Comparison of ENCODE assay signal across 7 cellular contexts in the genomic region with DNA sequence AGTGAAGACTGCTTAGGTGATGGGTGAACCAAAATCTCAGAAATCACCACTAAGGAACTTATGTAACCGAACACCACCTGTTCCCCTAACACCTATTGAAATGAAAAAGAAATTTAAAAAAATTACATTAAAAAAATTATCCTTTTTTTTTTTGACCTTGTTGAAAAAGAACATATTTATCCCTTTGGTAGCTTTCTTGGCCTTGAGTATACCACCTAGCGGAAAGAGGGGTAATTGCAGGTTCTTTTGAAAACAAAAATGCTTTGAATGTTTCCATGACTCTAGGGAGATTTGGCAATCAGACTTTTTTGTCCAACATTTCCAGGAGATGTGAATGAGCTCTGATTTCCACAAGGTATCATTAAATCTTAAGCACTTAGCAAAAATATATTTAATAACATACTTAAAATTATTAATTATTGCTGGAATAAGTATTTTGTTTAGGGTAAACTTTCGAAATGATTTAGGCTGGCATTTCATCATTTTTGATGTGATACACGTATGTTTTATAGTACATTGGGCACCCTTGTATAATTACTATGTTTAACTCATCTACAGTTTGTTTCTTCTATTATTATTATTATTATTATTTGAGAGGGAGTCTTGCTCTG. TPM values are rescaled to one million over a fixed set of nuclear protein-coding genes. Genes with fewer than 3 reads are reported as not detected.
A peak's percentile ranks its signal among the peaks of the same experiment; 100 is the strongest.
DNase-seq lines count a peak whose midpoint lies in the region; ATAC-seq, FAIRE-seq and TF ChIP-seq lines count a peak whose summit lies in the region.

No MANE protein-coding gene starts in this region.

- H4K20me1 ChIP-seq in GM12878 (ENCODE audit: control insufficient read depth, insufficient read depth), result no peaks in the 10 kb centered on the region

- RAD21 ChIA-PET in GM12878 (lab: Charles Lee; ENCODE audit: unreplicated experiment), result interaction anchor here (0.7 to 5.0 kb wide), 12 partner anchors 12 to 338 kb away, joined by 3 to 20 read pairs (median 4); partner anchors contain the start of gene GPR141

- H3K4me3 ChIP-seq in GM12878 (no peak overlapping the region), lower lobe of right lung (no peak overlapping the region)

- no TSS peak for BruUV-seq in GM12878 (replicated peaks; lab: Mats Ljungman, UMichigan)

- DNase-seq in M059J (ENCODE audit: low read depth) (peak; percentile 43), GM12878 (ENCODE audit: low read depth, low spot score) (no peak), lower lobe of right lung (no peak), NCI-H187 treated with DMSO at 0.1 percent for 48 hours (lab: John Stamatoyannopoulos, UW) (no peak)

- H3K27ac ChIP-seq in GM12878 (ENCODE audit: control insufficient read depth, insufficient read depth), result no peak overlapping the region
- no peak overlapping the region for H3K27ac ChIP-seq in lower lobe of right lung

- ATAC-seq in GM12878 (peak; percentile 58; the same call in 1 of the 3 replicates), lower lobe of right lung (peak in 1 of 2 donors; percentile 61), HG02571 (IDR thresholded peaks at IDR 0.05; ENCODE audit: unreplicated experiment) (no peak), GM19452 (IDR thresholded peaks at IDR 0.05; ENCODE audit: unreplicated experiment) (no peak)

- in situ Hi-C loops in GM12878 (cut with MboI), result no loop called here

- intact Hi-C loops in GM12878 (cut with micrococcal nuclease; ENCODE audit: unreplicated experiment), result loop anchor here (5.0 to 10.0 kb wide), 2 partner anchors 143 to 261 kb away; no protein-coding TSS in a partner anchor
- intact Hi-C loops in lower lobe of right lung (cut with DNase I), result no loop called here

- H3K9ac ChIP-seq in GM12878 (ENCODE audit: control insufficient read depth, insufficient read depth, low read length), result no peak overlapping the region

- no peak for TF ChIP-seq POLR2A in GM12878 (IDR thresholded peaks at IDR 0.05; ENCODE audit: low read depth, low read length)

- peak; percentile 55 to 72 (median 62) for TF ChIP-seq CTCF in GM12878 (IDR thresholded peaks at IDR 0.05 in 2 of 3, conservative IDR thresholded peaks at IDR 0.05 in 1 of 3; ENCODE audit: control insufficient read depth in 2 of 3, extremely low read depth in 1 of 3, insufficient read depth in 1 of 3, low read depth in 3 of 3, low read length in 3 of 3)
- peak; percentile 78 for TF ChIP-seq CTCF in lower lobe of right lung (IDR thresholded peaks at IDR 0.05)

- H3K79me2 ChIP-seq in GM12878 (ENCODE audit: control insufficient read depth, insufficient read depth, low read length), result no peaks in the 10 kb centered on the region

- CTCF ChIA-PET in GM12878 (lab: Yijun Ruan, JAX), result interaction anchor here (0.6 to 6.5 kb wide), 49 partner anchors 9 to 1724 kb away, joined by 3 to 77 read pairs (median 3); partner anchors contain the start of gene ELMO1

- FAIRE-seq in G401.6 (lab: Jason Lieb, UNC) (peak; percentile 93), GM12878 (lab: Jason Lieb, UNC) (peak; percentile 72)

- peak; percentile 57 for TF ChIP-seq RAD21 in GM12878 (IDR thresholded peaks at IDR 0.05; ENCODE audit: insufficient read depth, low read depth, low read length)

- SMC1A ChIA-PET in GM12878 (lab: Charles Lee; ENCODE audit: uncharacterized antibody, unreplicated experiment), result interaction anchor here (0.6 to 3.5 kb wide), 24 partner anchors 10 to 1019 kb away, joined by 3 to 21 read pairs (median 4); no protein-coding TSS in a partner anchor

- H3K9me3 ChIP-seq in GM12878 (replicated peaks; ENCODE audit: control insufficient read depth, insufficient read depth, low read length), result no peaks in the 10 kb centered on the region; the same call in 2 of the 3 replicates
- no peaks in the 10 kb centered on the region for H3K9me3 ChIP-seq in lower lobe of right lung

- no peaks in the 10 kb centered on the region for H3K36me3 ChIP-seq in GM12878 (ENCODE audit: control insufficient read depth in 2 of 2, insufficient read depth in 2 of 2, low read length in 1 of 2)
- H3K36me3 ChIP-seq in lower lobe of right lung, result no peaks in the 10 kb centered on the region

- H3K4me1 ChIP-seq in GM12878 (ENCODE audit: control insufficient read depth, insufficient read depth, low read length) (peaks cover 8% of the 10 kb centered on the region; the same call in 1 of the 2 replicates), lower lobe of right lung (no peaks in the 10 kb centered on the region)

- POLR2A ChIA-PET in GM12878 (lab: Charles Lee), result interaction anchor here (0.6 kb wide), 1 partner anchor 1138 kb away, joined by 3 read pairs; no protein-coding TSS in a partner anchor

- H3K4me2 ChIP-seq in GM12878 (ENCODE audit: control insufficient read depth, insufficient read depth), result no peak overlapping the region

- no peak for TF ChIP-seq EP300 in GM12878 (IDR thresholded peaks at IDR 0.05; ENCODE audit: borderline replicate concordance in 1 of 2, control insufficient read depth in 1 of 2, low read depth in 2 of 2, low read length in 2 of 2)

- no peak overlapping the region for H2AFZ ChIP-seq in GM12878 (ENCODE audit: control insufficient read depth, low read depth, low read length)

- 36% methylated on average over 4 of the region's 4 CpGs for WGBS in GM12878 (ENCODE audit: insufficient coverage, insufficient replicate concordance, low lambda C conversion rate, missing lambda C conversion rate)

- H3K27me3 ChIP-seq in GM12878 (replicated peaks in 1 of 2; ENCODE audit: control insufficient read depth in 2 of 2, insufficient read depth in 2 of 2, low read length in 1 of 2) (no peaks in the 10 kb centered on the region), lower lobe of right lung (ENCODE audit: low read depth) (no peaks in the 10 kb centered on the region)

TF ChIP-seq in GM12878, 131 proteins besides CTCF, POLR2A, EP300 and RAD21:
- peak; percentile 52; the same call in 1 of the 2 replicates for TF ChIP-seq SMC3 (IDR thresholded peaks at IDR 0.05; ENCODE audit: borderline replicate concordance, low read length)
- TF ChIP-seq POU2F2 (IDR thresholded peaks at IDR 0.05; ENCODE audit: borderline replicate concordance, low read depth, low read length), result no peak

RNA-seq across cellular contexts. Expression of gene ELMO1, which starts 47.0 kb away (rescaled TPM):
- total RNA-seq in M059J (2014; rRNA removed; shearing (Covaris generic)), result 21.7 and 36.3 TPM in 2 replicates
- 410 and 467 TPM in 2 replicates for total RNA-seq in GM12878 (2013; cell fraction: nucleolus; rRNA removed)
- total RNA-seq in GM12878 (2014; rRNA removed) (63.2 and 74.4 TPM in 2 replicates), GM12878 (2014; rRNA removed; fragmentation: Illumina TruSeq; extraction: Trizol) (70.7 and 71.4 TPM in 2 replicates), GM12878 (2021) (74.5 and 81.6 TPM in 2 replicates), lower lobe of right lung (60.1 TPM)
- polyA plus RNA-seq in GM12878 (2011; ENCODE audit: low read depth), result 34.7 TPM
- polyA plus RNA-seq in GM12878 (2011; rRNA removed) (44.1 and 67.7 TPM in 2 replicates), GM12878 (2014; fragmentation: Illumina TruSeq; extraction: Trizol) (85.9 and 92.7 TPM in 2 replicates), GM12878 (2014; fragmentation: Nextera tagmentation; extraction: Ambion mirVana) (10 to 100 TPM; 22.6 to 26.1 TPM), GM12878 (2014; rRNA removed) (41.5 and 50.0 TPM in 2 replicates), GM12878 (2016; fragmentation: Nextera tagmentation; extraction: Ambion mirVana) (10 to 100 TPM; 43.0 to 45.9 TPM)
- polyA plus RNA-seq in GM12878 (2011; cell fraction: cytosol; rRNA removed), result 66.4 and 90.6 TPM in 2 replicates
- polyA plus RNA-seq in GM12878 (2011; cell fraction: nucleus; rRNA removed), result 61.5 and 64.7 TPM in 2 replicates
- 45.2 and 53.2 TPM in 2 replicates for polyA plus RNA-seq in GM12878 (2012)
- 194 and 201 TPM in 2 replicates for polyA minus RNA-seq in GM12878 (2011; rRNA and poly(A)+ RNA removed)
- 74.2 and 82.4 TPM in 2 replicates for polyA minus RNA-seq in GM12878 (2011; cell fraction: cytosol; rRNA and poly(A)+ RNA removed)
- polyA minus RNA-seq in GM12878 (2011; cell fraction: nucleus; rRNA and poly(A)+ RNA removed), result 198 and 264 TPM in 2 replicates
